ENCODE assay signal across 18 cellular contexts in genomic region chr12:112175361-112176155, GRCh38.
"Had no signal": no experiment of that assay in that cellular context is flagged by ENCODE, and none has a peak within 500 bp of the region (broad histone marks: within the 10 kb centered on the region; RNA-seq: fewer than 3 reads in every experiment).

No MANE protein-coding gene starts in this region.

- FAIRE-seq: endometrium, small intestine had no signal

- H3K9me3 ChIP-seq: esophagus muscularis mucosa, prostate gland, thyroid gland, uterus had no signal

- H3K27ac Mint-ChIP-seq: activated naive CD8-positive, alpha-beta T cell treated with anti-CD3 and anti-CD28 coated beads for 36 hours; activated T-cell treated with anti-CD3 and anti-CD28 coated beads, Interleukin-2, amount 50 U/mL, for 72 hours; nephron; T-helper 2 cell treated with Interferon-gamma antibody and Interleukin-4, amounts not matched to agents 5 μg/mL and 100 μg/mL, for 36 hours had no signal

- H3K27ac ChIP-seq: esophagus muscularis mucosa, hepatocyte, prostate gland, thyroid gland, uterus had no signal

- H3K4me3 Mint-ChIP-seq: activated naive CD8-positive, alpha-beta T cell treated with anti-CD3 and anti-CD28 coated beads for 36 hours; activated T-cell treated with anti-CD3 and anti-CD28 coated beads, Interleukin-2, amount 50 U/mL, for 72 hours; nephron; T-helper 2 cell treated with Interferon-gamma antibody and Interleukin-4, amounts not matched to agents 5 μg/mL and 100 μg/mL, for 36 hours had no signal

- ATAC-seq: activated CD4-positive, CD25-positive, alpha-beta regulatory T cell treated with anti-CD3 and anti-CD28 coated beads, Interleukin-2, amount 50 U/mL, for 24 hours; activated T-cell treated with anti-CD3 and anti-CD28 coated beads, Interleukin-2, amount 50 U/mL, for 72 hours; left lobe of liver; right cardiac atrium had no signal

- H3K9me3 Mint-ChIP-seq: activated naive CD8-positive, alpha-beta T cell treated with anti-CD3 and anti-CD28 coated beads for 36 hours; activated T-cell treated with anti-CD3 and anti-CD28 coated beads, Interleukin-2, amount 50 U/mL, for 72 hours; nephron; T-helper 2 cell treated with Interferon-gamma antibody and Interleukin-4, amounts not matched to agents 5 μg/mL and 100 μg/mL, for 36 hours had no signal

- H3K27me3 Mint-ChIP-seq: activated naive CD8-positive, alpha-beta T cell treated with anti-CD3 and anti-CD28 coated beads for 36 hours had no signal

- H3K4me1 ChIP-seq: esophagus muscularis mucosa, prostate gland, thyroid gland, uterus had no signal

- H3K4me3 ChIP-seq: esophagus muscularis mucosa, hepatocyte, prostate gland, thyroid gland, uterus had no signal

- H3K4me1 Mint-ChIP-seq: nephron had no signal

- H3K36me3 ChIP-seq: uterus had no signal

- H3K27me3 ChIP-seq: esophagus muscularis mucosa, hepatocyte, thyroid gland, uterus had no signal

- DNase-seq: activated gamma-delta T cell; activated naive CD8-positive, alpha-beta T cell treated with anti-CD3 and anti-CD28 coated beads for 36 hours; activated T-cell treated with anti-CD3 and anti-CD28 coated beads, Interleukin-2, amount 50 U/mL, for 72 hours; anterior cingulate cortex; mesendoderm; occipital lobe; right cardiac atrium; small intestine; thyroid gland; uterus had no signal
